In genomic region chr12:76020731-76021672, GRCh38 we compare ENCODE assay signal across 8 cellular contexts. TPM values are rescaled to one million over a fixed set of nuclear protein-coding genes. Genes with fewer than 3 reads are reported as not detected.
DNase-seq lines count a peak whose midpoint lies in the region; ATAC-seq and TF ChIP-seq lines count a peak whose summit lies in the region.

No MANE protein-coding gene starts in this region.

- H3K9me3 Mint-ChIP-seq in CD4-positive, alpha-beta T cell, result no peaks in the 10 kb centered on the region

- no peak for TF ChIP-seq CTCF in CD4-positive, alpha-beta T cell (IDR thresholded peaks at IDR 0.05)
- TF ChIP-seq CTCF in NB4 (IDR thresholded peaks at IDR 0.05; ENCODE audit: low read depth, low read length), result no peak
- TF ChIP-seq CTCF in foreskin fibroblast (IDR thresholded peaks at IDR 0.05; ENCODE audit: low read depth, low read length), result no peak

- H3K27me3 ChIP-seq in CD4-positive, alpha-beta T cell (ENCODE audit: control insufficient read depth, insufficient read depth, low read length), result no peaks in the 10 kb centered on the region

- no peaks in the 10 kb centered on the region for H3K27me3 Mint-ChIP-seq in CD4-positive, alpha-beta T cell

- peaks cover 26% of the 10 kb centered on the region for H3K4me1 Mint-ChIP-seq in CD4-positive, alpha-beta T cell (ENCODE audit: low read depth)

- TF ChIP-seq POLR2A in NB4 (IDR thresholded peaks at IDR 0.05; ENCODE audit: extremely low read depth, insufficient read length), result no peak

- H3K27ac Mint-ChIP-seq in CD4-positive, alpha-beta T cell, result peak overlapping the region; percentile 89

- intact Hi-C loops in CD4-positive, alpha-beta T cell (cut with DNase I, micrococcal nuclease), result loop anchor here (1.0 to 5.0 kb wide), 4 partner anchors 10 to 539 kb away; partner anchors contain the start of genes GLIPR1 (in 1 of the 2) and PHLDA1 (in 1 of the 2)
- intact Hi-C loops in posterior cingulate gyrus (cut with DNase I), result loop anchor here (10.0 kb wide), 1 partner anchor 296 kb away; no protein-coding TSS in a partner anchor

- H3K27ac ChIP-seq in CD4-positive, alpha-beta T cell (ENCODE audit: low read depth, low read length), result peak overlapping the region; percentile 58

- peak; percentile 79 for ATAC-seq in CD4-positive, alpha-beta T cell (ENCODE audit: poor library complexity)
- ATAC-seq in GM21723 (IDR thresholded peaks at IDR 0.05; ENCODE audit: unreplicated experiment), result peak; percentile 55

- POLR2A ChIA-PET in CD4-positive, alpha-beta T cell (lab: Charles Lee), result interaction anchor here (0.6 to 3.5 kb wide), 10 partner anchors 9 to 630 kb away, joined by 3 to 72 read pairs (median 3); partner anchors contain the start of genes BBS10, GLIPR1L2, KRR1 and PHLDA1

- H3K4me3 ChIP-seq in NB4 (ENCODE audit: low read depth, low read length) (peak overlapping the region; percentile 54), foreskin fibroblast (ENCODE audit: low read depth in 1 of 2, low read length in 2 of 2) (no peak overlapping the region)

- CTCF ChIA-PET in CD4-positive, alpha-beta T cell (lab: Charles Lee), result interaction anchor here (0.9 to 3.3 kb wide), 11 partner anchors 8 to 204 kb away, joined by 3 to 28 read pairs (median 4); partner anchors contain the start of gene PHLDA1

- no peaks in the 10 kb centered on the region for H3K36me3 Mint-ChIP-seq in CD4-positive, alpha-beta T cell (ENCODE audit: low read depth)

- H3K9me3 ChIP-seq in CD4-positive, alpha-beta T cell (ENCODE audit: control insufficient read depth, low read length), result no peaks in the 10 kb centered on the region

- DNase-seq in CD4-positive, alpha-beta T cell, result peak in 8 of 10 experiments; percentile 34 to 51 (median 49)
- peak; percentile 95 for DNase-seq in NB4 (ENCODE audit: low read depth)
- peak; percentile 53 for DNase-seq in activated T-cell treated with anti-CD3 and anti-CD28 coated beads for 4 hours
- peak; percentile 96 to 97 for DNase-seq in foreskin fibroblast
- peak; percentile 17 to 41 for DNase-seq in stimulated activated CD4-positive, alpha-beta T cell treated with anti-CD3 and anti-CD28 coated beads, Interleukin-1b, Interleukin-23, amount 100 ng/mL, for 4 hours (ENCODE audit: low read depth in 2 of 2)
- DNase-seq in posterior cingulate gyrus, result no peak
- DNase-seq in NCI-H82 treated with DMSO at 0.1 percent for 48 hours (lab: John Stamatoyannopoulos, UW; ENCODE audit: unreplicated experiment), result no peak

- peak overlapping the region; percentile 26 for H3K4me3 Mint-ChIP-seq in CD4-positive, alpha-beta T cell

RNA-seq across cellular contexts. Expression of gene PHLDA1, which starts 10.6 kb away (rescaled TPM):
- total RNA-seq in CD4-positive, alpha-beta T cell, result 1 to 10 TPM; 6.5 TPM

Comparison
In these comparisons a context has a peak if more than half of its experiments do, and no peak if none do; other contexts are left out.
1. DNase-seq: peak in CD4-positive, alpha-beta T cell (8 of 10), NB4 (single experiment), activated T-cell treated with anti-CD3 and anti-CD28 coated beads for 4 hours (single experiment), foreskin fibroblast (2 of 2) and stimulated activated CD4-positive, alpha-beta T cell treated with anti-CD3 and anti-CD28 coated beads, Interleukin-1b, Interleukin-23, amount 100 ng/mL, for 4 hours (2 of 2); none in posterior cingulate gyrus (0 of 10) and NCI-H82 treated with DMSO at 0.1 percent for 48 hours (single experiment).